Comparison of ENCODE assay signal across 8 cellular contexts in the genomic region with DNA sequence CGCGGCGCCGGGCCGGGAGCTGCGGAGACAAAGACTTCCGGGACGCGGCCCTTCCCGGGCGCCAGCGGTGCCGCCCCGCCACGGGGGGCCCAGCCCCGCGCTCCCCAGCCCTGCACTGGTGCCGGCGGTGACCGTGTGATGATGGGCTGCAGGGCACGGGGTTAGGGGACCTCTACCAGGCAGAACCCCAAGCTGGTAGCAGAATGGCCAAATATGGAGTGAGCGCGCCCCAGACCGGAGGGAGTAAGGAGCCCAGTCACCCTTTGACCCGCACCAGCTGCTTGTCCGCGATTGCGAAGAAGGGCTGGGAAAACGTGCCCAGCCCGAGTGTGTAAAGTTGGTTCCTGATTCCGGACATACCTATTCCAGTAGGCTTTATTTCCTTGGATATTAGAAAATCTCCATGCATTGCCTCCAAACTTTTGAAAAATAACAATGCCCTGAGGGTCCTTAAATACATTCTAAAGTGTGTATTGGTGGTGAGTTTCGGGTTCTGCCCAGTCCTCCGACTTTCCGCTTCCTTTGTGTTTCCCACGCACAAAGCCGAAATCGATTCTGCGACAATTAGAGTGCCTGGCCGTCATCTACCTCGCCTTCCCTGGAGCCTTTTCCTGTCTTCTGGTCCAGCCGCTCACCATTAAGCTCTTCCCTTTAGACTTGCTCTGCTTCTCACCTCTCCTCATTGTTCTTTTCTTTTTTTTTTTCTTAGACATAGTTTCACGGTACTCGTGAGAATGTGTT. TPM values are rescaled to one million over a fixed set of nuclear protein-coding genes. Genes with fewer than 3 reads are reported as not detected.
DNase-seq lines count a peak whose midpoint lies in the region; ATAC-seq and TF ChIP-seq lines count a peak whose summit lies in the region.

No MANE protein-coding gene starts in this region.

- intact Hi-C loops in left colon (cut with DNase I, micrococcal nuclease), result no loop called here

- no peak overlapping the region for H3K4me3 Mint-ChIP-seq in stimulated activated effector memory CD8-positive, alpha-beta T cell treated with anti-CD3 and anti-CD28 coated beads, Interleukin-12 subunit alpha, Interleukin-12 subunit beta, amount 100 ng/mL, for 72 hours

- ATAC-seq in GM21390 (IDR thresholded peaks at IDR 0.05; ENCODE audit: unreplicated experiment), result peak; percentile 24
- ATAC-seq in left colon, result peak; percentile 66
- no peak for ATAC-seq in stimulated activated effector memory CD8-positive, alpha-beta T cell treated with anti-CD3 and anti-CD28 coated beads, Interleukin-12 subunit alpha, Interleukin-12 subunit beta, amount 100 ng/mL, for 72 hours

- peak overlapping the region; percentile 86 to 89 for H3K4me3 ChIP-seq in cardiac fibroblast (replicated peaks in 1 of 2; ENCODE audit: low read depth in 2 of 2, low read length in 2 of 2)

- H3K4me1 Mint-ChIP-seq in stimulated activated effector memory CD8-positive, alpha-beta T cell treated with anti-CD3 and anti-CD28 coated beads, Interleukin-12 subunit alpha, Interleukin-12 subunit beta, amount 100 ng/mL, for 72 hours, result peaks cover 33% of the 10 kb centered on the region

- H3K27ac Mint-ChIP-seq in stimulated activated effector memory CD8-positive, alpha-beta T cell treated with anti-CD3 and anti-CD28 coated beads, Interleukin-12 subunit alpha, Interleukin-12 subunit beta, amount 100 ng/mL, for 72 hours, result no peak overlapping the region

- H3K36me3 Mint-ChIP-seq in stimulated activated effector memory CD8-positive, alpha-beta T cell treated with anti-CD3 and anti-CD28 coated beads, Interleukin-12 subunit alpha, Interleukin-12 subunit beta, amount 100 ng/mL, for 72 hours, result peaks cover 25% of the 10 kb centered on the region

- no peak for TF ChIP-seq CTCF in cardiac fibroblast (IDR thresholded peaks at IDR 0.05; ENCODE audit: low read depth, low read length)

- no peaks in the 10 kb centered on the region for H3K9me3 Mint-ChIP-seq in stimulated activated effector memory CD8-positive, alpha-beta T cell treated with anti-CD3 and anti-CD28 coated beads, Interleukin-12 subunit alpha, Interleukin-12 subunit beta, amount 100 ng/mL, for 72 hours

- DNase-seq in ELR (ENCODE audit: low read depth) (peak; percentile 47), HK-2 (ENCODE audit: unreplicated experiment) (peak; percentile 40), RPMI7951 (ENCODE audit: low read depth) (peak; percentile 58), cardiac fibroblast (ENCODE audit: low read depth in 2 of 2) (peak; percentile 63 to 79), left colon (peak; percentile 81 to 83)
- peak; percentile 29 to 72 for DNase-seq in stimulated activated effector memory CD8-positive, alpha-beta T cell treated with anti-CD3 and anti-CD28 coated beads, Interleukin-12 subunit alpha, Interleukin-12 subunit beta, amount 100 ng/mL, for 72 hours (ENCODE audit: low spot score in 2 of 2)
- DNase-seq in activated CD4-positive, CD25-positive, alpha-beta regulatory T cell treated with anti-CD3 and anti-CD28 coated beads, Interleukin-2, amount 50 U/mL, for 72 hours, result no peak

RNA-seq across cellular contexts. Expression of a gene that starts 1.1 kb away (rescaled TPM):
- total RNA-seq in RPMI7951 (2014; rRNA removed; shearing (Covaris generic)), result 60.0 and 63.2 TPM in 2 replicates
- 100 to 1,000 TPM; 110 to 117 TPM for total RNA-seq in left colon

RNA-seq across cellular contexts. Expression of a gene that starts 41.6 kb away (rescaled TPM):
- 18.1 and 27.0 TPM in 2 replicates for total RNA-seq in RPMI7951 (2014; rRNA removed; shearing (Covaris generic))
- total RNA-seq in left colon, result 10 to 100 TPM; 30.2 to 33.2 TPM
